8 cellular contexts compared by ENCODE assay signal in genomic region chr5:17217421-17218352, GRCh38. TPM values are rescaled to one million over a fixed set of nuclear protein-coding genes. Genes with fewer than 3 reads are reported as not detected.
DNase-seq lines count a peak whose midpoint lies in the region; ATAC-seq and TF ChIP-seq lines count a peak whose summit lies in the region.

Gene BASP1, plus strand, starts transcription at chr5:17217631. Its CDS starts 57,586 bp downstream, at chr5:17275217.

- H3K4me1 ChIP-seq in neural progenitor cell: peaks cover 62% of the 10 kb centered on the region

- DNase-seq in ACHN: peak; percentile 68
- peak; percentile 77 for DNase-seq in NCI-H510A (lab: John Stamatoyannopoulos, UW)
- no peak for DNase-seq in activated T-helper 2 cell treated with anti-CD3 and anti-CD28 coated beads, Interferon-gamma antibody, Interleukin-2, Interleukin-4, amounts not matched to agents 10 μg/mL and 5 μg/mL and 100 μg/mL, durations not matched to agents 14 hours and 24 hours and 36 hours (ENCODE audit: low spot score)
- DNase-seq in globus pallidus (ENCODE audit: low spot score): peak; percentile 43
- DNase-seq in neural progenitor cell (ENCODE audit: low spot score): peak; percentile 94
- no peak for DNase-seq in cortex of kidney (lab: John Stamatoyannopoulos, UW)

- H3K4me1 Mint-ChIP-seq in activated T-helper 2 cell treated with anti-CD3 and anti-CD28 coated beads, Interferon-gamma antibody, Interleukin-2, Interleukin-4, amounts not matched to agents 10 μg/mL and 5 μg/mL and 100 μg/mL, durations not matched to agents 14 hours and 24 hours and 36 hours (ENCODE audit: low read depth): peaks cover 6% of the 10 kb centered on the region
- H3K4me1 Mint-ChIP-seq in neural progenitor cell: peaks cover 38% of the 10 kb centered on the region

- peak; percentile 44 for ATAC-seq in GM18511 (IDR thresholded peaks at IDR 0.05; ENCODE audit: unreplicated experiment)
- ATAC-seq in HG02981 (IDR thresholded peaks at IDR 0.05; ENCODE audit: unreplicated experiment): peak; percentile 33

- no peak for TF ChIP-seq CTCF in neural progenitor cell (IDR thresholded peaks at IDR 0.05)

- H3K36me3 ChIP-seq in neural progenitor cell: no peaks in the 10 kb centered on the region

- peak within 1 kb of the TSS; percentile 58 for H2AFZ ChIP-seq in neural progenitor cell (replicated peaks)

- peaks cover 81% of the 10 kb centered on the region for H3K79me2 ChIP-seq in neural progenitor cell (ENCODE audit: low read depth)

- H3K27me3 Mint-ChIP-seq in activated T-helper 2 cell treated with anti-CD3 and anti-CD28 coated beads, Interferon-gamma antibody, Interleukin-2, Interleukin-4, amounts not matched to agents 10 μg/mL and 5 μg/mL and 100 μg/mL, durations not matched to agents 14 hours and 24 hours and 36 hours (ENCODE audit: low read depth): peaks cover 47% of the 10 kb centered on the region
- peaks cover 9% of the 10 kb centered on the region for H3K27me3 Mint-ChIP-seq in neural progenitor cell (ENCODE audit: insufficient read depth, low read depth)

- H3K36me3 Mint-ChIP-seq in activated T-helper 2 cell treated with anti-CD3 and anti-CD28 coated beads, Interferon-gamma antibody, Interleukin-2, Interleukin-4, amounts not matched to agents 10 μg/mL and 5 μg/mL and 100 μg/mL, durations not matched to agents 14 hours and 24 hours and 36 hours (ENCODE audit: low read depth): no peaks in the 10 kb centered on the region
- peaks cover 34% of the 10 kb centered on the region for H3K36me3 Mint-ChIP-seq in neural progenitor cell

- H3K4me2 ChIP-seq in neural progenitor cell: peak within 1 kb of the TSS; percentile 97

- peak within 1 kb of the TSS; percentile 52 for H3K9ac ChIP-seq in neural progenitor cell

- H3K9me3 Mint-ChIP-seq in activated T-helper 2 cell treated with anti-CD3 and anti-CD28 coated beads, Interferon-gamma antibody, Interleukin-2, Interleukin-4, amounts not matched to agents 10 μg/mL and 5 μg/mL and 100 μg/mL, durations not matched to agents 14 hours and 24 hours and 36 hours: no peaks in the 10 kb centered on the region
- H3K9me3 Mint-ChIP-seq in neural progenitor cell: peaks cover 17% of the 10 kb centered on the region

- H3K4me3 ChIP-seq in neural progenitor cell: peak within 1 kb of the TSS; percentile 93

- H4K20me1 ChIP-seq in neural progenitor cell (ENCODE audit: low read depth): peaks cover 40% of the 10 kb centered on the region

- intact Hi-C loops in activated T-helper 2 cell treated with anti-CD3 and anti-CD28 coated beads, Interferon-gamma antibody, Interleukin-2, Interleukin-4, amounts not matched to agents 10 μg/mL and 5 μg/mL and 100 μg/mL, durations not matched to agents 14 hours and 24 hours and 36 hours (cut with micrococcal nuclease): no loop called here

- no peaks in the 10 kb centered on the region for H3K27me3 ChIP-seq in neural progenitor cell

- peak within 1 kb of the TSS; percentile 68 for H3K27ac ChIP-seq in neural progenitor cell

- H3K4me3 Mint-ChIP-seq in activated T-helper 2 cell treated with anti-CD3 and anti-CD28 coated beads, Interferon-gamma antibody, Interleukin-2, Interleukin-4, amounts not matched to agents 10 μg/mL and 5 μg/mL and 100 μg/mL, durations not matched to agents 14 hours and 24 hours and 36 hours (ENCODE audit: low read depth): peak within 1 kb of the TSS; percentile 53
- peak within 1 kb of the TSS; percentile 96 for H3K4me3 Mint-ChIP-seq in neural progenitor cell

- in situ Hi-C loops in ACHN (cut with HindIII; ENCODE audit: low pct_ligation_motif_present, low pct_unique_long_range_greater_than_20kb, low sequenced_read_pairs): no loop called here

- no peak within 1 kb of the TSS for H3K27ac Mint-ChIP-seq in activated T-helper 2 cell treated with anti-CD3 and anti-CD28 coated beads, Interferon-gamma antibody, Interleukin-2, Interleukin-4, amounts not matched to agents 10 μg/mL and 5 μg/mL and 100 μg/mL, durations not matched to agents 14 hours and 24 hours and 36 hours
- H3K27ac Mint-ChIP-seq in neural progenitor cell: peak within 1 kb of the TSS; percentile 42

- H3F3A ChIP-seq in neural progenitor cell (ENCODE audit: low read depth): peaks cover 27% of the 10 kb centered on the region

- no peaks in the 10 kb centered on the region for H3K9me3 ChIP-seq in neural progenitor cell (ENCODE audit: low read depth)

RNA-seq across cellular contexts. Expression of gene BASP1, which starts in this region (rescaled TPM):
- total RNA-seq in activated T-helper 2 cell treated with anti-CD3 and anti-CD28 coated beads, Interferon-gamma antibody, Interleukin-2, Interleukin-4, amounts not matched to agents 10 μg/mL and 5 μg/mL and 100 μg/mL, durations not matched to agents 14 hours and 24 hours and 36 hours: 0.64 and 0.73 TPM in 2 replicates
- 158 and 215 TPM in 2 replicates for total RNA-seq in neural progenitor cell (ENCODE audit: low replicate concordance)

Comparison
In these comparisons a context has a peak if more than half of its experiments do, and no peak if none do; other contexts are left out.
1. RNA of gene BASP1 (total RNA-seq): 158 to 215 TPM in neural progenitor cell; 0.64 to 0.73 TPM in activated T-helper 2 cell treated with anti-CD3 and anti-CD28 coated beads, Interferon-gamma antibody, Interleukin-2, Interleukin-4, amounts not matched to agents 10 μg/mL and 5 μg/mL and 100 μg/mL, durations not matched to agents 14 hours and 24 hours and 36 hours; every median in the first group is over 10 times any median in the second.
2. DNase-seq: peak in ACHN (single experiment), NCI-H510A (single experiment), globus pallidus (single experiment) and neural progenitor cell (single experiment); none in activated T-helper 2 cell treated with anti-CD3 and anti-CD28 coated beads, Interferon-gamma antibody, Interleukin-2, Interleukin-4, amounts not matched to agents 10 μg/mL and 5 μg/mL and 100 μg/mL, durations not matched to agents 14 hours and 24 hours and 36 hours (single experiment) and cortex of kidney (single experiment).